ENCODE assay signal across 17 cellular contexts in the genomic region with DNA sequence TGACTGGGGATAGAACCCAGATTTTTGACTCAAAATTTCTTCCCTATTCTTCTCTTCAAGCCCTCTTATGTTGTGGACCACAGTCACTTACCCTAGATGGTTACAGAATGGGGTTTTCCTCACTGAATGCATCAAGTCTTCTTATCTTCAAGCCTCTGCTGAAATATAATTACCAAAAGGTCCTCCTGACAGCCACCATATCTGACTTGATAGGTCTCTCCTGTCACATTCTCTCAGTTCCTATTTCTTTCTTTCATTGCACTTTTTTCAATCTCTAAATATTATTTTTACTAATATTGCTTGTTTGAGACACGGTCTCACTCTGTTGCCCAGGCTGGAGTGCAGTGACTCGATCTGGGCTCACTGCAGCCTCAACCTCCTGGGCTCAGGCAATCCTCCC. TPM values are rescaled to one million over a fixed set of nuclear protein-coding genes. Genes with fewer than 3 reads are reported as not detected.
A peak's percentile ranks its signal among the peaks of the same experiment; 100 is the strongest.
DNase-seq lines count a peak whose midpoint lies in the region; ATAC-seq and TF ChIP-seq lines count a peak whose summit lies in the region.
"Had no signal": no experiment of that assay in that cellular context is flagged by ENCODE, and none has a peak within 500 bp of the region (broad histone marks: within the 10 kb centered on the region; RNA-seq: fewer than 3 reads in every experiment).

No MANE protein-coding gene starts in this region.

- H3K36me3 ChIP-seq in osteoblast (ENCODE audit: insufficient read depth, low read length) = peaks cover 7% of the 10 kb centered on the region
- H3K36me3 ChIP-seq: BE2C, prostate gland had no signal

- H3K27me3 ChIP-seq in osteoblast (ENCODE audit: insufficient read depth, low read length) = no peaks in the 10 kb centered on the region
- H3K27me3 ChIP-seq: BE2C, body of pancreas had no signal

- intact Hi-C loops in activated CD4-positive, alpha-beta T cell treated with anti-CD3 and anti-CD28 coated beads, Interleukin-2, amount 10 ng/mL, durations not matched to agents 24 days and 14 days (cut with micrococcal nuclease) = no loop called here

- H3K9me3 ChIP-seq in osteoblast (ENCODE audit: low read depth, low read length) = no peaks in the 10 kb centered on the region
- H3K9me3 ChIP-seq: BE2C, body of pancreas, prostate gland had no signal

- no peaks in the 10 kb centered on the region for H3K36me3 Mint-ChIP-seq in activated CD4-positive, alpha-beta T cell treated with anti-CD3 and anti-CD28 coated beads, Interleukin-2, amount 10 ng/mL, durations not matched to agents 24 days and 14 days (ENCODE audit: low read depth)
- H3K36me3 Mint-ChIP-seq in HFFc6 (ENCODE audit: low read depth) = no peaks in the 10 kb centered on the region
- no peaks in the 10 kb centered on the region for H3K36me3 Mint-ChIP-seq in effector memory CD8-positive, alpha-beta T cell (ENCODE audit: insufficient read depth)

- H3K27me3 Mint-ChIP-seq in activated CD4-positive, alpha-beta T cell treated with anti-CD3 and anti-CD28 coated beads, Interleukin-2, amount 10 ng/mL, durations not matched to agents 24 days and 14 days = peaks cover 27% of the 10 kb centered on the region
- peaks cover 2% of the 10 kb centered on the region for H3K27me3 Mint-ChIP-seq in HFFc6 (ENCODE audit: insufficient read depth)
- H3K27me3 Mint-ChIP-seq in effector memory CD8-positive, alpha-beta T cell = peaks cover 24 to 36% of the 10 kb centered on the region in 2 donors

- no peak overlapping the region for H3K4me2 ChIP-seq in osteoblast (ENCODE audit: insufficient read depth, low read length)

- no peak overlapping the region for H3K27ac Mint-ChIP-seq in activated CD4-positive, alpha-beta T cell treated with anti-CD3 and anti-CD28 coated beads, Interleukin-2, amount 10 ng/mL, durations not matched to agents 24 days and 14 days
- peak overlapping the region; percentile 97; the same call in 1 of the 2 replicates for H3K27ac Mint-ChIP-seq in HFFc6
- H3K27ac Mint-ChIP-seq in effector memory CD8-positive, alpha-beta T cell = no peak overlapping the region

- no peak overlapping the region for H3K27ac ChIP-seq in osteoblast (ENCODE audit: low read depth, low read length)
- H3K27ac ChIP-seq: body of pancreas, prostate gland had no signal

- peaks cover 15% of the 10 kb centered on the region for H3K4me1 Mint-ChIP-seq in activated CD4-positive, alpha-beta T cell treated with anti-CD3 and anti-CD28 coated beads, Interleukin-2, amount 10 ng/mL, durations not matched to agents 24 days and 14 days
- H3K4me1 Mint-ChIP-seq in HFFc6 (ENCODE audit: low read depth) = peaks cover 27% of the 10 kb centered on the region
- H3K4me1 Mint-ChIP-seq in effector memory CD8-positive, alpha-beta T cell (ENCODE audit: low read depth in 2 of 2) = peaks cover 5 to 11% of the 10 kb centered on the region in 2 donors

- H3K79me2 ChIP-seq in osteoblast (ENCODE audit: insufficient read depth, low read length) = peaks cover 20% of the 10 kb centered on the region

- TF ChIP-seq CTCF in HFFc6 (IDR thresholded peaks at IDR 0.05) = no peak
- TF ChIP-seq CTCF in osteoblast (IDR thresholded peaks at IDR 0.05; ENCODE audit: extremely low read depth, low read depth, low read length) = no peak

- H3K4me1 ChIP-seq in osteoblast (ENCODE audit: insufficient read depth, low read length) = peaks cover 22% of the 10 kb centered on the region
- H3K4me1 ChIP-seq: BE2C, prostate gland had no signal

- H3K4me3 ChIP-seq in osteoblast (ENCODE audit: insufficient read depth, low read length) = no peak overlapping the region
- H3K4me3 ChIP-seq: body of pancreas had no signal

- no peaks in the 10 kb centered on the region for H3K9me3 Mint-ChIP-seq in activated CD4-positive, alpha-beta T cell treated with anti-CD3 and anti-CD28 coated beads, Interleukin-2, amount 10 ng/mL, durations not matched to agents 24 days and 14 days
- no peaks in the 10 kb centered on the region for H3K9me3 Mint-ChIP-seq in HFFc6
- no peaks in the 10 kb centered on the region for H3K9me3 Mint-ChIP-seq in effector memory CD8-positive, alpha-beta T cell

- H4K20me1 ChIP-seq in osteoblast (ENCODE audit: insufficient read depth, low read length) = peaks cover 5% of the 10 kb centered on the region

- peak overlapping the region; percentile 86 for H3K4me3 Mint-ChIP-seq in activated CD4-positive, alpha-beta T cell treated with anti-CD3 and anti-CD28 coated beads, Interleukin-2, amount 10 ng/mL, durations not matched to agents 24 days and 14 days
- peak overlapping the region; percentile 92 for H3K4me3 Mint-ChIP-seq in HFFc6
- H3K4me3 Mint-ChIP-seq in effector memory CD8-positive, alpha-beta T cell = peak overlapping the region; percentile 84 to 88

- ATAC-seq in effector memory CD8-positive, alpha-beta T cell (replicated peaks) = no peak
- no peak for ATAC-seq in HG02970 (IDR thresholded peaks at IDR 0.05; ENCODE audit: low FRiP score, unreplicated experiment)
- ATAC-seq: body of pancreas had no signal

- DNase-seq in activated CD4-positive, alpha-beta T cell treated with anti-CD3 and anti-CD28 coated beads, Interleukin-2, amount 10 ng/mL, durations not matched to agents 24 days and 14 days = no peak
- no peak for DNase-seq in activated CD4-positive, alpha-beta T cell treated with anti-CD3 and anti-CD28 coated beads for 1 hour
- DNase-seq in HFFc6 = no peak
- no peak for DNase-seq in effector memory CD8-positive, alpha-beta T cell
- DNase-seq in osteoblast (ENCODE audit: insufficient read length, low spot score, missing footprints) = peak; percentile 51
- no peak for DNase-seq in NCI-H524 (lab: John Stamatoyannopoulos, UW)
- no peak for DNase-seq in GDM1 (lab: John Stamatoyannopoulos, UW)
- DNase-seq: activated CD4-positive, alpha-beta T cell treated with anti-CD3 and anti-CD28 coated beads, Interleukin-2, amount 50 U/mL, for 4 hours; BE2C; body of pancreas; DMS 273 treated with DMSO at 0.1 percent for 48 hours; NCI-H1092 treated with DMSO at 0.1 percent for 48 hours; NCI-H446 treated with DMSO at 0.1 percent for 48 hours; small intestine; stimulated activated CD4-positive, alpha-beta T cell treated with anti-CD3 and anti-CD28 coated beads, Interleukin-2, amount 100 ng/mL, for 48 hours had no signal

- H2AFZ ChIP-seq in osteoblast (ENCODE audit: low read length) = no peak overlapping the region

RNA-seq across cellular contexts. Expression of a gene that starts 1.1 kb away (rescaled TPM):
- total RNA-seq in activated CD4-positive, alpha-beta T cell treated with anti-CD3 and anti-CD28 coated beads, Interleukin-2, amount 10 ng/mL, durations not matched to agents 24 days and 14 days = 4.4 and 4.5 TPM in 2 replicates
- 100 to 1,000 TPM; 209 to 260 (median 211) TPM for total RNA-seq in HFFc6 (2021; fragmentation: NEBNext Ultra II Directional; extraction: Animal tissue kit (Norgen Biotek cat#: 25700))
- total RNA-seq in osteoblast = 117 and 121 TPM in 2 replicates

RNA-seq across cellular contexts. Expression of a gene that starts 9.5 kb away (rescaled TPM):
- total RNA-seq in activated CD4-positive, alpha-beta T cell treated with anti-CD3 and anti-CD28 coated beads, Interleukin-2, amount 10 ng/mL, durations not matched to agents 24 days and 14 days = 85.2 and 93.1 TPM in 2 replicates
- 100 to 1,000 TPM; 181 to 207 (median 193) TPM for total RNA-seq in HFFc6 (2021; fragmentation: NEBNext Ultra II Directional; extraction: Animal tissue kit (Norgen Biotek cat#: 25700))
- total RNA-seq in osteoblast = 144 and 165 TPM in 2 replicates

Comparison
In these comparisons a context has a peak if more than half of its experiments do, and no peak if none do; other contexts are left out.
1. RNA of a gene that starts 1.1 kb away (total RNA-seq): 209 to 260 TPM in HFFc6 and 117 to 121 TPM in osteoblast; 4.4 to 4.5 TPM in activated CD4-positive, alpha-beta T cell treated with anti-CD3 and anti-CD28 coated beads, Interleukin-2, amount 10 ng/mL, durations not matched to agents 24 days and 14 days; every median in the first group is over 10 times any median in the second.
2. Peak in every context shown above with its lines, with median percentiles within 50 percentile points of each other: H3K4me3 Mint-ChIP-seq.